In genomic region chr2:109324859-109325258, GRCh38 we compare ENCODE assay signal across 9 cellular contexts.
A peak's percentile ranks its signal among the peaks of the same experiment; 100 is the strongest.
DNase-seq lines count a peak whose midpoint lies in the region; ATAC-seq lines count a peak whose summit lies in the region.
"Had no signal": no experiment of that assay in that cellular context is flagged by ENCODE, and none has a peak within 500 bp of the region (broad histone marks: within the 10 kb centered on the region; RNA-seq: fewer than 3 reads in every experiment).

No MANE protein-coding gene starts in this region.

- intact Hi-C loops in Right ventricle myocardium superior (cut with DNase I) = no loop called here
- intact Hi-C loops in sciatic nerve (cut with DNase I) = no loop called here

- DNase-seq in Daoy (ENCODE audit: low read depth) (peak; percentile 79), amniotic epithelial cell (ENCODE audit: low read depth) (peak; percentile 99), Right ventricle myocardium superior (peak; percentile 82), sciatic nerve (ENCODE audit: low spot score) (peak; percentile 83), G401 (ENCODE audit: low spot score) (no peak), OCI-M2 (lab: John Stamatoyannopoulos, UW; ENCODE audit: unreplicated experiment) (no peak), COLO668 (lab: John Stamatoyannopoulos, UW; ENCODE audit: unreplicated experiment) (no peak)
- DNase-seq: NCI-H2029 treated with DMSO at 0.1 percent for 48 hours had no signal

- ATAC-seq in Right ventricle myocardium superior (ENCODE audit: poor library complexity) = peak; percentile 83
- peak; percentile 92 for ATAC-seq in sciatic nerve
- ATAC-seq in HG03039 (IDR thresholded peaks at IDR 0.05; ENCODE audit: unreplicated experiment) = no peak

- in situ Hi-C loops in G401 (cut with HindIII; ENCODE audit: low sequenced_read_pairs) = no loop called here

Comparison
In these comparisons a context has a peak if more than half of its experiments do, and no peak if none do; other contexts are left out.
1. DNase-seq: peak in Daoy (single experiment), amniotic epithelial cell (single experiment), Right ventricle myocardium superior (single experiment) and sciatic nerve (single experiment); none in G401 (single experiment), OCI-M2 (single experiment) and COLO668 (single experiment).